In the genomic region with DNA sequence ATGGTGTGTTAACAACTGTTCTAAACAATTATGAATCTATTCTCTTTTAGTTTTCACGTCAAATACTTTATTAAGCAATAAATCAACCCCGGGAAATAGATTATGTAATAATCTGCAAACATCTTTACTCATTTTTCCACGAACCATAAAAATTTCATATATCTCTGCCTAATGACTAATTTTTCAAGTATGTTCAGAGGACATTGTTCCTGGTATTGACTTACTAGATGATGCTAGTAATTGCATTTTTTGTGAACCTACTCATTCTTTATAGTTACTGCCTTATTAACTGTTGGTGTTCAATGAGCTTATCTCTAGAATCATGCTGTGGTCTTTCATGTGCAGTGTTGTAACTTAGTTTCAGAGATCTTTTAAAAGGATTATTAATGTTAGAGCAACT, we compare ENCODE assay signal across 17 cellular contexts. TPM values are rescaled to one million over a fixed set of nuclear protein-coding genes. Genes with fewer than 3 reads are reported as not detected.
DNase-seq lines count a peak whose midpoint lies in the region; ATAC-seq and TF ChIP-seq lines count a peak whose summit lies in the region.
"Had no signal": no experiment of that assay in that cellular context is flagged by ENCODE, and none has a peak within 500 bp of the region (broad histone marks: within the 10 kb centered on the region; RNA-seq: fewer than 3 reads in every experiment).

No MANE protein-coding gene starts in this region.

- TF ChIP-seq CTCF in mammary epithelial cell (conservative IDR thresholded peaks at IDR 0.05 in 1 of 2, IDR thresholded peaks at IDR 0.05 in 1 of 2; ENCODE audit: extremely low read depth in 1 of 2, insufficient read depth in 1 of 2, low read depth in 1 of 2, low read length in 2 of 2) (no peak), hepatocyte (IDR thresholded peaks at IDR 0.05; ENCODE audit: poor library complexity) (no peak)

- H3K9me2 ChIP-seq in hepatocyte (replicated peaks; ENCODE audit: insufficient read depth): no peaks in the 10 kb centered on the region

- no peak overlapping the region for H3K9ac ChIP-seq in mammary epithelial cell (ENCODE audit: insufficient read depth, low read length)

- ATAC-seq in GM21367 (IDR thresholded peaks at IDR 0.05; ENCODE audit: unreplicated experiment): no peak

- H3K4me1 ChIP-seq in ACC112 (ENCODE audit: control insufficient read depth, insufficient read depth, low read length, unreplicated experiment) (peaks cover 24% of the 10 kb centered on the region), mammary epithelial cell (ENCODE audit: insufficient read depth, low read length) (peaks cover 23% of the 10 kb centered on the region), hepatocyte (ENCODE audit: insufficient read depth) (no peaks in the 10 kb centered on the region)
- H3K4me1 ChIP-seq: spleen had no signal

- 2% methylated on average over 3 of the region's 3 CpGs for WGBS in mammary epithelial cell (ENCODE audit: low coverage, missing lambda C conversion rate)
- WGBS in hepatocyte (ENCODE audit: low lambda C conversion rate, missing lambda C conversion rate): 52% methylated on average over 3 of the region's 3 CpGs

- H3K27me3 ChIP-seq in ACC112 (ENCODE audit: insufficient read depth, low read length) (no peaks in the 10 kb centered on the region), mammary epithelial cell (ENCODE audit: insufficient read depth, low read length) (no peaks in the 10 kb centered on the region), hepatocyte (no peaks in the 10 kb centered on the region)
- H3K27me3 ChIP-seq: ovary, spleen had no signal

- H3K27ac ChIP-seq in ACC112 (ENCODE audit: low read depth, low read length) (peak overlapping the region; percentile 77), mammary epithelial cell (ENCODE audit: insufficient read depth, low read depth, low read length) (peak overlapping the region; percentile 26), hepatocyte (peak overlapping the region; percentile 53)
- H3K27ac ChIP-seq: ovary, spleen had no signal

- CTCF ChIA-PET in mammary epithelial cell (lab: Charles Lee; ENCODE audit: low non-redundant PET): interaction anchor here (0.7 kb wide), 1 partner anchor 95 kb away, joined by 3 read pairs; no protein-coding TSS in a partner anchor

- H3K4me2 ChIP-seq in mammary epithelial cell (ENCODE audit: insufficient read depth, low read depth, low read length) (peak overlapping the region; percentile 60), hepatocyte (no peak overlapping the region)

- H3K9me3 ChIP-seq in mammary epithelial cell (replicated peaks; ENCODE audit: insufficient read depth, low read length): no peaks in the 10 kb centered on the region
- no peaks in the 10 kb centered on the region for H3K9me3 ChIP-seq in hepatocyte (ENCODE audit: low read depth)
- H3K9me3 ChIP-seq: ovary had no signal

- H3K36me3 ChIP-seq in ACC112 (ENCODE audit: insufficient read depth, low read length) (no peaks in the 10 kb centered on the region), mammary epithelial cell (ENCODE audit: insufficient read depth, low read length) (no peaks in the 10 kb centered on the region), hepatocyte (replicated peaks; ENCODE audit: insufficient read depth, low read depth) (no peaks in the 10 kb centered on the region)
- H3K36me3 ChIP-seq: ovary, spleen had no signal

- H3K4me3 ChIP-seq in ACC112 (ENCODE audit: low read depth, low read length): peak overlapping the region; percentile 4; the same call in 1 of the 2 replicates
- no peak overlapping the region for H3K4me3 ChIP-seq in mammary epithelial cell (replicated peaks in 1 of 3; ENCODE audit: insufficient read depth in 1 of 3, low read depth in 2 of 3, low read length in 3 of 3)
- H3K4me3 ChIP-seq in hepatocyte: no peak overlapping the region
- H3K4me3 ChIP-seq: ovary, spleen had no signal

- H4K20me1 ChIP-seq in mammary epithelial cell (ENCODE audit: insufficient read depth, low read length): no peaks in the 10 kb centered on the region
- H4K20me1 ChIP-seq in hepatocyte (ENCODE audit: insufficient read depth, poor library complexity, severe bottlenecking): no peaks in the 10 kb centered on the region

- in situ Hi-C loops in mammary epithelial cell (cut with MboI; ENCODE audit: low sequenced_read_pairs in 2 of 2): no loop called here

- DNase-seq in HT1080 (ENCODE audit: low read depth): peak; percentile 50
- peak; percentile 67 for DNase-seq in mammary epithelial cell
- DNase-seq in hepatocyte (ENCODE audit: low spot score): no peak
- no peak for DNase-seq in NCI-H1436 (lab: John Stamatoyannopoulos, UW)
- no peak for DNase-seq in foreskin melanocyte
- DNase-seq in GM19238 (ENCODE audit: insufficient read length, low spot score): no peak
- DNase-seq: ACHN; activated B cell treated with CpG ODN at 0.5 μM for 24 hours; activated naive CD4-positive, alpha-beta T cell; central memory CD4-positive, alpha-beta T cell; midbrain; NCI-H1105; NCI-H510A treated with DMSO at 0.1 percent for 48 hours; ovary; spleen had no signal

- H3K79me2 ChIP-seq in ACC112 (ENCODE audit: control insufficient read depth, insufficient read depth, low read length, unreplicated experiment) (no peaks in the 10 kb centered on the region), mammary epithelial cell (ENCODE audit: insufficient read depth, low read length) (no peaks in the 10 kb centered on the region), hepatocyte (no peaks in the 10 kb centered on the region)

- no TSS peak for BruUV-seq in mammary epithelial cell (replicated peaks; lab: Mats Ljungman, UMichigan)

- intact Hi-C loops in mammary epithelial cell (cut with micrococcal nuclease): loop anchor here (2.0 kb wide), 1 partner anchor 40 kb away; the partner anchor contains the start of gene FBN2

- dilution Hi-C loops in mammary epithelial cell (cut with HindIII; ENCODE audit: low sequenced_read_pairs): no loop called here

- peak overlapping the region; percentile 1 for H2AFZ ChIP-seq in ACC112 (ENCODE audit: low read length, unreplicated experiment)
- no peak overlapping the region for H2AFZ ChIP-seq in mammary epithelial cell (ENCODE audit: low read depth, low read length)
- H2AFZ ChIP-seq in hepatocyte: no peak overlapping the region

RNA-seq across cellular contexts. Expression of gene FBN2, which starts 41.1 kb away (rescaled TPM):
- 12.8 and 14.0 TPM in 2 replicates for total RNA-seq in HT1080 (2014; rRNA removed; shearing (Covaris generic))
- 2.2 and 3.3 TPM in 2 replicates for polyA plus RNA-seq in HT1080 (2015; cell fraction: cytosol; rRNA removed)
- 37.9 and 42.0 TPM in 2 replicates for polyA plus RNA-seq in HT1080 (2015; cell fraction: nucleus; rRNA removed)
- total RNA-seq in mammary epithelial cell: 10 to 100 TPM; 45.2 to 68.1 TPM
- 29.2 TPM for polyA plus RNA-seq in mammary epithelial cell
- 140 TPM for polyA minus RNA-seq in mammary epithelial cell
- total RNA-seq in hepatocyte: 108 and 143 TPM in 2 replicates
- 41.0 and 56.7 TPM in 2 replicates for polyA plus RNA-seq in hepatocyte
- total RNA-seq: activated B cell treated with CpG ODN at 0.5 μM for 24 hours had no signal

Comparison
In these comparisons a context has a peak if more than half of its experiments do, and no peak if none do; other contexts are left out.
1. H3K27ac ChIP-seq: peak in every context shown above with its lines; median percentile 77 in ACC112; 53 in hepatocyte; 26 in mammary epithelial cell.
2. DNase-seq: peak in HT1080 (single experiment) and mammary epithelial cell (single experiment); none in hepatocyte (single experiment), NCI-H1436 (single experiment), foreskin melanocyte (single experiment) and GM19238 (single experiment).